14 cellular contexts compared by ENCODE assay signal in the genomic region with DNA sequence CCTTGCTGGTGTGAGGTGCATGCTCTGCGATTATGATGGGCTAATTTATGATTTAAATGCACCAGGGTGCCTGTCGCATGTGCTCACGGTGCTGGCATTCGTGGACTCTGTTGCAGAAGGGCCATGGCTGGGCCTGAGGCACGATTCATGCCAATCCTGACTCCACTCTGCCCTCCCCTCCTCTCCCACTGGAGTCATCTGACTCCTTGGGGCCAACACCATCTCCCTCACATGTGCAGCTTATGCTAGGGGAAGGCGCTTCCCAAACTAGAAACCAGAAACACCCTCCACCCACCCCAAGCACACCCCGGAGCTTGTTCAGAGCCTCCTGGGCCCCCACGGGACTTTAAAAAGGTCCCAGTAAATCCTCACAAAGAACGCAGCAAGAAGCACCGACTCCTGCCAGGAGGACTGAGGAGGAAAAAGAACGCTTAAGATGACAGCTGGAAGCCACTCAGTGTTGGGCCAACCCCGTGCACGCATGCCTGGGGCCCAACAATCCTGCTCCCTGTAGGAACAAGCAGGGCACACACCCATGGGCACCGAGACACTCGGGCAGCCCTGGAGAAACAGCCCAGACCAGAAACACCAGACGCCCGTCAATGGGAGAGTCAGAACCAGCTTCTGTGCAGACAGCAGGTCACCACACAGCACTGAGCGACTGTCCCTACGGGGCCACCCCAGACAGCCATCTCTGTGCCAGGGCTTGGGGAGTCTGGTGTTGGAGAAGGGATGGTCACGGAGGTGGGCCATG. TPM values are rescaled to one million over a fixed set of nuclear protein-coding genes. Genes with fewer than 3 reads are reported as not detected.
DNase-seq lines count a peak whose midpoint lies in the region; ATAC-seq and TF ChIP-seq lines count a peak whose summit lies in the region.
"Had no signal": no experiment of that assay in that cellular context is flagged by ENCODE, and none has a peak within 500 bp of the region (broad histone marks: within the 10 kb centered on the region; RNA-seq: fewer than 3 reads in every experiment).

No MANE protein-coding gene starts in this region.

- peak overlapping the region; percentile 69 to 78 for H3K27ac ChIP-seq in prostate gland

- H3K27me3 Mint-ChIP-seq in CD14-positive monocyte (ENCODE audit: low read depth in 3 of 3) (peaks cover 0 to 3% (median 0%) of the 10 kb centered on the region in 3 donors), HFFc6 (ENCODE audit: insufficient read depth) (peaks cover 21% of the 10 kb centered on the region)
- H3K27me3 Mint-ChIP-seq: IgD-negative memory B cell, naive B cell had no signal

- H3K4me3 Mint-ChIP-seq in CD14-positive monocyte (no peak overlapping the region), HFFc6 (no peak overlapping the region)
- H3K4me3 Mint-ChIP-seq: IgD-negative memory B cell, naive B cell had no signal

- H3K4me3 ChIP-seq in prostate gland = no peak overlapping the region

- TF ChIP-seq CTCF in CD14-positive monocyte (IDR thresholded peaks at IDR 0.05) = no peak
- no peak for TF ChIP-seq CTCF in HFFc6 (IDR thresholded peaks at IDR 0.05)
- peak in 2 of 4 experiments; percentile 18 to 44 for TF ChIP-seq CTCF in prostate gland (IDR thresholded peaks at IDR 0.05)

- peaks cover 42 to 62% of the 10 kb centered on the region in 2 donors for H3K36me3 Mint-ChIP-seq in CD14-positive monocyte
- 0 out of 2 replicates have a peak, but pooled peaks cover 3% of the 10 kb centered on the region for H3K36me3 Mint-ChIP-seq in HFFc6 (ENCODE audit: low read depth)
- H3K36me3 Mint-ChIP-seq: naive B cell had no signal

- WGBS in prostate gland = 55% methylated on average over 20 of the region's 20 CpGs

- ATAC-seq in esophagus mucosa = peak; percentile 93

- H3K4me1 Mint-ChIP-seq in CD14-positive monocyte (peaks cover 2% of the 10 kb centered on the region), HFFc6 (ENCODE audit: low read depth) (peaks cover 15% of the 10 kb centered on the region)
- H3K4me1 Mint-ChIP-seq: IgD-negative memory B cell, naive B cell had no signal

- no peaks in the 10 kb centered on the region for H3K9me3 ChIP-seq in prostate gland
- H3K9me3 ChIP-seq: BE2C had no signal

- intact Hi-C loops in CD14-positive monocyte (cut with micrococcal nuclease) (no loop called here), prostate gland (cut with DNase I) (no loop called here)

- no peaks in the 10 kb centered on the region for H3K27me3 ChIP-seq in prostate gland (replicated peaks; ENCODE audit: insufficient read depth)
- H3K27me3 ChIP-seq: BE2C had no signal

- H3K4me1 ChIP-seq in prostate gland (replicated peaks) = peaks cover 19% of the 10 kb centered on the region
- H3K4me1 ChIP-seq: BE2C had no signal

- H3K27ac Mint-ChIP-seq in CD14-positive monocyte (peak overlapping the region in 5 of 7 donors; percentile 10 to 85 (median 65)), HFFc6 (peak overlapping the region; percentile 48; the same call in 1 of the 2 replicates)
- H3K27ac Mint-ChIP-seq: IgD-negative memory B cell, naive B cell had no signal

- H3K9me3 Mint-ChIP-seq in CD14-positive monocyte = no peaks in the 10 kb centered on the region
- no peaks in the 10 kb centered on the region for H3K9me3 Mint-ChIP-seq in HFFc6
- H3K9me3 Mint-ChIP-seq: IgD-negative memory B cell, naive B cell had no signal

- peaks cover 11 to 13% of the 10 kb centered on the region in 2 donors for H3K36me3 ChIP-seq in prostate gland
- H3K36me3 ChIP-seq: BE2C had no signal

- TF ChIP-seq POLR2A in prostate gland (IDR thresholded peaks at IDR 0.05) = no peak

- no peak for DNase-seq in CD14-positive monocyte (ENCODE audit: low spot score)
- no peak for DNase-seq in HFFc6
- DNase-seq in prostate gland (ENCODE audit: low spot score) = peak; percentile 82
- no peak for DNase-seq in T-helper 9 cell
- no peak for DNase-seq in anterior cingulate cortex (lab: John Stamatoyannopoulos, UW)
- DNase-seq in activated effector memory CD4-positive, alpha-beta T cell treated with Interleukin-2 at 50 U/mL for 16 hours = no peak
- DNase-seq in GDM1 (lab: John Stamatoyannopoulos, UW) = no peak
- DNase-seq: activated CD4-positive, CD25-positive, alpha-beta regulatory T cell; activated gamma-delta T cell treated with Interleukin-2 at 50 U/mL for 16 hours; T-helper 1 cell had no signal

RNA-seq across cellular contexts. Expression of a gene that starts 14.2 kb away (rescaled TPM):
- polyA plus RNA-seq in CD14-positive monocyte = 100 to 1,000 TPM; 120 to 149 TPM
- 100 to 1,000 TPM; 288 to 304 (median 295) TPM for total RNA-seq in HFFc6 (2021; fragmentation: NEBNext Ultra II Directional; extraction: Animal tissue kit (Norgen Biotek cat#: 25700))
- total RNA-seq in esophagus mucosa (91.1 TPM), prostate gland (10 to 100 TPM; 68.5 to 85.4 TPM)

RNA-seq across cellular contexts. Expression of a gene that starts 43.6 kb away (rescaled TPM):
- polyA plus RNA-seq in CD14-positive monocyte = 10 to 100 TPM in 1 of 2 donors, 1 to 10 TPM in 1; 5.7 to 10.2 TPM
- total RNA-seq in HFFc6 (2021; fragmentation: NEBNext Ultra II Directional; extraction: Animal tissue kit (Norgen Biotek cat#: 25700)) = 10 to 100 TPM; 25.6 to 35.6 (median 29.3) TPM
- total RNA-seq in esophagus mucosa (15.7 TPM), prostate gland (10 to 100 TPM; 31.4 to 62.7 TPM)
